9 cellular contexts compared by ENCODE assay signal in genomic region chr13:51729853-51730553, GRCh38.
DNase-seq lines count a peak whose midpoint lies in the region; ATAC-seq and TF ChIP-seq lines count a peak whose summit lies in the region.
"Had no signal": no experiment of that assay in that cellular context is flagged by ENCODE, and none has a peak within 500 bp of the region (broad histone marks: within the 10 kb centered on the region; RNA-seq: fewer than 3 reads in every experiment).

No MANE protein-coding gene starts in this region.

- H3K4me3 ChIP-seq in thyroid gland (replicated peaks in 1 of 3): no peak overlapping the region
- H3K4me3 ChIP-seq: cardiac muscle cell had no signal

- H3K9me3 ChIP-seq in thyroid gland: no peaks in the 10 kb centered on the region

- DNase-seq in activated CD4-positive, CD25-positive, alpha-beta regulatory T cell (lab: John Stamatoyannopoulos, UW): no peak
- DNase-seq in caudate nucleus (lab: John Stamatoyannopoulos, UW) (no peak), mucosa of gallbladder (ENCODE audit: low spot score) (peak; percentile 34), thyroid gland (peak in 1 of 2 donors; percentile 13), HuH-7 (ENCODE audit: low spot score) (no peak), globus pallidus (ENCODE audit: low spot score) (no peak), GOT3 (lab: John Stamatoyannopoulos, UW) (no peak)

- TF ChIP-seq CTCF in thyroid gland (IDR thresholded peaks at IDR 0.05): no peak

- H3K27me3 ChIP-seq in thyroid gland: no peaks in the 10 kb centered on the region
- H3K27me3 ChIP-seq: cardiac muscle cell had no signal

- H3K36me3 ChIP-seq in thyroid gland: peaks cover 0 to 4% of the 10 kb centered on the region in 2 donors

- intact Hi-C loops in thyroid gland (cut with DNase I): no loop called here

- H3K4me1 ChIP-seq in thyroid gland: peaks cover 0 to 11% of the 10 kb centered on the region in 2 donors

- 81 to 85% methylated on average over 11 of the region's 11 CpGs for WGBS in thyroid gland, 2 donors

- ATAC-seq in activated CD4-positive, CD25-positive, alpha-beta regulatory T cell treated with anti-CD3 and anti-CD28 coated beads, Interleukin-2, amount 50 U/mL, for 24 hours: peak; percentile 80 to 86

- TF ChIP-seq POLR2A in thyroid gland (IDR thresholded peaks at IDR 0.05): no peak

- H3K27ac ChIP-seq in caudate nucleus (ENCODE audit: low read depth, low read length): peak overlapping the region; percentile 46
- peak overlapping the region in 2 of 3 donors; percentile 24 to 27 for H3K27ac ChIP-seq in thyroid gland
- H3K27ac ChIP-seq: cardiac muscle cell had no signal
